In genomic region chr3:45464336-45464809, GRCh38 we compare ENCODE assay signal across 8 cellular contexts.
DNase-seq lines count a peak whose midpoint lies in the region; ATAC-seq, FAIRE-seq and TF ChIP-seq lines count a peak whose summit lies in the region.

No MANE protein-coding gene starts in this region.

- H3K9me3 Mint-ChIP-seq in WTC11 = peaks cover 9% of the 10 kb centered on the region

- H3K9me3 ChIP-seq in aorta (ENCODE audit: control insufficient read depth, low read length) = peaks cover 3% of the 10 kb centered on the region
- H3K9me3 ChIP-seq in effector memory CD4-positive, alpha-beta T cell (ENCODE audit: control insufficient read depth, low read length) = no peaks in the 10 kb centered on the region

- H3K4me1 Mint-ChIP-seq in WTC11 = peaks cover 41% of the 10 kb centered on the region

- ATAC-seq in WTC11 = peak; percentile 95
- peak; percentile 48 for ATAC-seq in aorta (ENCODE audit: low FRiP score)
- ATAC-seq in GM19023 (IDR thresholded peaks at IDR 0.05; ENCODE audit: unreplicated experiment) = no peak

- 80 to 86% methylated on average over 6 of the region's 6 CpGs for WGBS in aorta, 2 donors

- H3K36me3 ChIP-seq in aorta (ENCODE audit: control insufficient read depth in 1 of 2, insufficient read depth in 2 of 2, low read length in 1 of 2) = peaks cover 3 to 6% of the 10 kb centered on the region in 2 donors
- peaks cover 17% of the 10 kb centered on the region for H3K36me3 ChIP-seq in effector memory CD4-positive, alpha-beta T cell (ENCODE audit: control insufficient read depth, insufficient read depth, low read length)

- POLR2A ChIA-PET in WTC11 (lab: Charles Lee) = no interaction called here

- no peak overlapping the region for H3K27ac ChIP-seq in aorta (ENCODE audit: low read depth in 1 of 2, low read length in 2 of 2)
- no peak overlapping the region for H3K27ac ChIP-seq in effector memory CD4-positive, alpha-beta T cell (ENCODE audit: insufficient read depth, low read length, poor library complexity, severe bottlenecking)

- intact Hi-C loops in aorta (cut with DNase I) = no loop called here

- peak; percentile 8 to 60 (median 44) for DNase-seq in stimulated activated naive CD4-positive, alpha-beta T cell (lab: John Stamatoyannopoulos, UW)
- DNase-seq in stimulated activated naive CD4-positive, alpha-beta T cell treated with Interleukin-2 at 50 U/mL for 16 hours (lab: John Stamatoyannopoulos, UW) = no peak
- DNase-seq in WTC11 (ENCODE audit: low spot score) (peak; percentile 53), iPS DF 4.7 (ENCODE audit: extremely low read depth, low spot score) (peak; percentile 38), aorta (peak in 1 of 2 donors; percentile 74), HTR-8/SVneo (ENCODE audit: insufficient read length, low spot score) (no peak)
- no peak for DNase-seq in effector memory CD4-positive, alpha-beta T cell

- CTCF ChIA-PET in WTC11 (lab: Charles Lee) = interaction anchor here (1.3 to 3.0 kb wide), 2 partner anchors 43 to 195 kb away, joined by 3 to 9 read pairs; no protein-coding TSS in a partner anchor

- H3K4me3 Mint-ChIP-seq in WTC11 = peak overlapping the region; percentile 22; the same call in 1 of the 2 replicates

- no peak for TF ChIP-seq CTCF in WTC11 (IDR thresholded peaks at IDR 0.05)

- H3K4me1 ChIP-seq in aorta (ENCODE audit: control insufficient read depth in 1 of 2, insufficient read depth in 2 of 2, low read length in 2 of 2) = no peaks in the 10 kb centered on the region
- no peaks in the 10 kb centered on the region for H3K4me1 ChIP-seq in effector memory CD4-positive, alpha-beta T cell (ENCODE audit: control insufficient read depth, insufficient read depth, low read length, poor library complexity, severe bottlenecking)

- FAIRE-seq in HTR-8/SVneo (lab: Jason Lieb, UNC) = no peak

- no peak overlapping the region for H3K4me3 ChIP-seq in aorta (ENCODE audit: low read length in 2 of 2)
- no peak overlapping the region for H3K4me3 ChIP-seq in effector memory CD4-positive, alpha-beta T cell (ENCODE audit: insufficient read depth, low read depth, low read length, poor library complexity, severe bottlenecking)

- peak overlapping the region; percentile 83; the same call in 1 of the 2 replicates for H3K27ac Mint-ChIP-seq in WTC11

- peaks cover 23% of the 10 kb centered on the region for H3K36me3 Mint-ChIP-seq in WTC11

- no peaks in the 10 kb centered on the region for H3K27me3 Mint-ChIP-seq in WTC11 (ENCODE audit: low read depth)

- no peaks in the 10 kb centered on the region for H3K27me3 ChIP-seq in aorta (ENCODE audit: control insufficient read depth in 1 of 2, insufficient read depth in 2 of 2, low read length in 1 of 2)
- no peaks in the 10 kb centered on the region for H3K27me3 ChIP-seq in effector memory CD4-positive, alpha-beta T cell (replicated peaks; ENCODE audit: control insufficient read depth, insufficient read depth, low read length, poor library complexity, severe bottlenecking)

TF ChIP-seq in WTC11, 78 proteins besides CTCF, POLR2A, EP300 and RAD21 (continues in another document):
- no peak for TF ChIP-seq E2F5 (CRISPR knock-in tag; IDR thresholded peaks at IDR 0.05)
- TF ChIP-seq, protein P1, sequence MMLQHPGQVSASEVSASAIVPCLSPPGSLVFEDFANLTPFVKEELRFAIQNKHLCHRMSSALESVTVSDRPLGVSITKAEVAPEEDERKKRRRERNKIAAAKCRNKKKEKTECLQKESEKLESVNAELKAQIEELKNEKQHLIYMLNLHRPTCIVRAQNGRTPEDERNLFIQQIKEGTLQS (CRISPR knock-in tag; conservative IDR thresholded peaks at IDR 0.05) = no peak
- TF ChIP-seq SMAD3 (CRISPR knock-in tag; IDR thresholded peaks at IDR 0.05; ENCODE audit: borderline replicate concordance) = no peak
- no peak for TF ChIP-seq ATF1 (CRISPR knock-in tag; IDR thresholded peaks at IDR 0.05)
- TF ChIP-seq, protein P2, sequence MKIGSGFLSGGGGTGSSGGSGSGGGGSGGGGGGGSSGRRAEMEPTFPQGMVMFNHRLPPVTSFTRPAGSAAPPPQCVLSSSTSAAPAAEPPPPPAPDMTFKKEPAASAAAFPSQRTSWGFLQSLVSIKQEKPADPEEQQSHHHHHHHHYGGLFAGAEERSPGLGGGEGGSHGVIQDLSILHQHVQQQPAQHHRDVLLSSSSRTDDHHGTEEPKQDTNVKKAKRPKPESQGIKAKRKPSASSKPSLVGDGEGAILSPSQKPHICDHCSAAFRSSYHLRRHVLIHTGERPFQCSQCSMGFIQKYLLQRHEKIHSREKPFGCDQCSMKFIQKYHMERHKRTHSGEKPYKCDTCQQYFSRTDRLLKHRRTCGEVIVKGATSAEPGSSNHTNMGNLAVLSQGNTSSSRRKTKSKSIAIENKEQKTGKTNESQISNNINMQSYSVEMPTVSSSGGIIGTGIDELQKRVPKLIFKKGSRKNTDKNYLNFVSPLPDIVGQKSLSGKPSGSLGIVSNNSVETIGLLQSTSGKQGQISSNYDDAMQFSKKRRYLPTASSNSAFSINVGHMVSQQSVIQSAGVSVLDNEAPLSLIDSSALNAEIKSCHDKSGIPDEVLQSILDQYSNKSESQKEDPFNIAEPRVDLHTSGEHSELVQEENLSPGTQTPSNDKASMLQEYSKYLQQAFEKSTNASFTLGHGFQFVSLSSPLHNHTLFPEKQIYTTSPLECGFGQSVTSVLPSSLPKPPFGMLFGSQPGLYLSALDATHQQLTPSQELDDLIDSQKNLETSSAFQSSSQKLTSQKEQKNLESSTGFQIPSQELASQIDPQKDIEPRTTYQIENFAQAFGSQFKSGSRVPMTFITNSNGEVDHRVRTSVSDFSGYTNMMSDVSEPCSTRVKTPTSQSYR (CRISPR knock-in tag; IDR thresholded peaks at IDR 0.05) = 0 out of 2 replicates have a peak, but pooled peaks have one; percentile 36
- TF ChIP-seq NR2C2 (CRISPR knock-in tag; IDR thresholded peaks at IDR 0.05) = peak; percentile 64; the same call in 1 of the 2 replicates
- TF ChIP-seq, protein P3, sequence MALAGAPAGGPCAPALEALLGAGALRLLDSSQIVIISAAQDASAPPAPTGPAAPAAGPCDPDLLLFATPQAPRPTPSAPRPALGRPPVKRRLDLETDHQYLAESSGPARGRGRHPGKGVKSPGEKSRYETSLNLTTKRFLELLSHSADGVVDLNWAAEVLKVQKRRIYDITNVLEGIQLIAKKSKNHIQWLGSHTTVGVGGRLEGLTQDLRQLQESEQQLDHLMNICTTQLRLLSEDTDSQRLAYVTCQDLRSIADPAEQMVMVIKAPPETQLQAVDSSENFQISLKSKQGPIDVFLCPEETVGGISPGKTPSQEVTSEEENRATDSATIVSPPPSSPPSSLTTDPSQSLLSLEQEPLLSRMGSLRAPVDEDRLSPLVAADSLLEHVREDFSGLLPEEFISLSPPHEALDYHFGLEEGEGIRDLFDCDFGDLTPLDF (CRISPR knock-in tag; IDR thresholded peaks at IDR 0.05) = no peak
- TF ChIP-seq, protein P4, sequence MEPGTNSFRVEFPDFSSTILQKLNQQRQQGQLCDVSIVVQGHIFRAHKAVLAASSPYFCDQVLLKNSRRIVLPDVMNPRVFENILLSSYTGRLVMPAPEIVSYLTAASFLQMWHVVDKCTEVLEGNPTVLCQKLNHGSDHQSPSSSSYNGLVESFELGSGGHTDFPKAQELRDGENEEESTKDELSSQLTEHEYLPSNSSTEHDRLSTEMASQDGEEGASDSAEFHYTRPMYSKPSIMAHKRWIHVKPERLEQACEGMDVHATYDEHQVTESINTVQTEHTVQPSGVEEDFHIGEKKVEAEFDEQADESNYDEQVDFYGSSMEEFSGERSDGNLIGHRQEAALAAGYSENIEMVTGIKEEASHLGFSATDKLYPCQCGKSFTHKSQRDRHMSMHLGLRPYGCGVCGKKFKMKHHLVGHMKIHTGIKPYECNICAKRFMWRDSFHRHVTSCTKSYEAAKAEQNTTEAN (CRISPR knock-in tag; IDR thresholded peaks at IDR 0.05) = no peak
- no peak for TF ChIP-seq NFYB (CRISPR knock-in tag; conservative IDR thresholded peaks at IDR 0.05; ENCODE audit: low read depth)
- TF ChIP-seq ELF4 (CRISPR knock-in tag; IDR thresholded peaks at IDR 0.05; ENCODE audit: low read depth) = no peak
- TF ChIP-seq ZNF423 (CRISPR knock-in tag; IDR thresholded peaks at IDR 0.05) = no peak
- TF ChIP-seq PREB (CRISPR knock-in tag; IDR thresholded peaks at IDR 0.05; ENCODE audit: borderline replicate concordance) = no peak
- TF ChIP-seq, protein P5, sequence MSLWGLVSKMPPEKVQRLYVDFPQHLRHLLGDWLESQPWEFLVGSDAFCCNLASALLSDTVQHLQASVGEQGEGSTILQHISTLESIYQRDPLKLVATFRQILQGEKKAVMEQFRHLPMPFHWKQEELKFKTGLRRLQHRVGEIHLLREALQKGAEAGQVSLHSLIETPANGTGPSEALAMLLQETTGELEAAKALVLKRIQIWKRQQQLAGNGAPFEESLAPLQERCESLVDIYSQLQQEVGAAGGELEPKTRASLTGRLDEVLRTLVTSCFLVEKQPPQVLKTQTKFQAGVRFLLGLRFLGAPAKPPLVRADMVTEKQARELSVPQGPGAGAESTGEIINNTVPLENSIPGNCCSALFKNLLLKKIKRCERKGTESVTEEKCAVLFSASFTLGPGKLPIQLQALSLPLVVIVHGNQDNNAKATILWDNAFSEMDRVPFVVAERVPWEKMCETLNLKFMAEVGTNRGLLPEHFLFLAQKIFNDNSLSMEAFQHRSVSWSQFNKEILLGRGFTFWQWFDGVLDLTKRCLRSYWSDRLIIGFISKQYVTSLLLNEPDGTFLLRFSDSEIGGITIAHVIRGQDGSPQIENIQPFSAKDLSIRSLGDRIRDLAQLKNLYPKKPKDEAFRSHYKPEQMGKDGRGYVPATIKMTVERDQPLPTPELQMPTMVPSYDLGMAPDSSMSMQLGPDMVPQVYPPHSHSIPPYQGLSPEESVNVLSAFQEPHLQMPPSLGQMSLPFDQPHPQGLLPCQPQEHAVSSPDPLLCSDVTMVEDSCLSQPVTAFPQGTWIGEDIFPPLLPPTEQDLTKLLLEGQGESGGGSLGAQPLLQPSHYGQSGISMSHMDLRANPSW (CRISPR knock-in tag; conservative IDR thresholded peaks at IDR 0.05; ENCODE audit: low read depth) = no peak

Comparison
In these comparisons a context has a peak if more than half of its experiments do, and no peak if none do; other contexts are left out.
1. DNase-seq: peak in stimulated activated naive CD4-positive, alpha-beta T cell (6 of 6), WTC11 (single experiment) and iPS DF 4.7 (single experiment); none in stimulated activated naive CD4-positive, alpha-beta T cell treated with Interleukin-2 at 50 U/mL for 16 hours (single experiment), HTR-8/SVneo (single experiment) and effector memory CD4-positive, alpha-beta T cell (0 of 3).